Comparison of ENCODE assay signal across 2 cellular contexts in genomic region chr9:27142299-27142930, GRCh38.
TF ChIP-seq lines count a peak whose summit lies in the region.

No MANE protein-coding gene starts in this region.

TF ChIP-seq in GM12878, 131 proteins besides CTCF, POLR2A, EP300 and RAD21:
- TF ChIP-seq RELB (IDR thresholded peaks at IDR 0.05; ENCODE audit: low read depth), result no peak
- no peak for TF ChIP-seq USF2 (IDR thresholded peaks at IDR 0.05; ENCODE audit: borderline replicate concordance, low read depth, low read length)
- TF ChIP-seq IKZF2 (IDR thresholded peaks at IDR 0.05), result no peak
- no peak for TF ChIP-seq FOXM1 (IDR thresholded peaks at IDR 0.05; ENCODE audit: low read depth, low read length)
- TF ChIP-seq MYC (IDR thresholded peaks at IDR 0.05; ENCODE audit: insufficient read depth, insufficient read length, insufficient replicate concordance, low read length, severe bottlenecking), result no peak
- TF ChIP-seq, protein P1, sequence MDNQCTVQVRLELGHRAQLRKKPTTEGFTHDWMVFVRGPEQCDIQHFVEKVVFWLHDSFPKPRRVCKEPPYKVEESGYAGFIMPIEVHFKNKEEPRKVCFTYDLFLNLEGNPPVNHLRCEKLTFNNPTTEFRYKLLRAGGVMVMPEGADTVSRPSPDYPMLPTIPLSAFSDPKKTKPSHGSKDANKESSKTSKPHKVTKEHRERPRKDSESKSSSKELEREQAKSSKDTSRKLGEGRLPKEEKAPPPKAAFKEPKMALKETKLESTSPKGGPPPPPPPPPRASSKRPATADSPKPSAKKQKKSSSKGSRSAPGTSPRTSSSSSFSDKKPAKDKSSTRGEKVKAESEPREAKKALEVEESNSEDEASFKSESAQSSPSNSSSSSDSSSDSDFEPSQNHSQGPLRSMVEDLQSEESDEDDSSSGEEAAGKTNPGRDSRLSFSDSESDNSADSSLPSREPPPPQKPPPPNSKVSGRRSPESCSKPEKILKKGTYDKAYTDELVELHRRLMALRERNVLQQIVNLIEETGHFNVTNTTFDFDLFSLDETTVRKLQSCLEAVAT (IDR thresholded peaks at IDR 0.05), result no peak
- no peak for TF ChIP-seq HDGF (IDR thresholded peaks at IDR 0.05)
- no peak for TF ChIP-seq TBL1XR1 (IDR thresholded peaks at IDR 0.05; ENCODE audit: low read depth, low read length)
- TF ChIP-seq CBX5 (IDR thresholded peaks at IDR 0.05; ENCODE audit: low read depth), result no peak
- no peak for TF ChIP-seq ZNF207 (IDR thresholded peaks at IDR 0.05; ENCODE audit: borderline replicate concordance)
- no peak for TF ChIP-seq CBFB (IDR thresholded peaks at IDR 0.05; ENCODE audit: low read depth)
- no peak for TF ChIP-seq RB1 (IDR thresholded peaks at IDR 0.05; ENCODE audit: borderline replicate concordance)
- TF ChIP-seq NFYA (IDR thresholded peaks at IDR 0.05; ENCODE audit: borderline replicate concordance, low read depth, low read length), result no peak
- TF ChIP-seq, protein P2, sequence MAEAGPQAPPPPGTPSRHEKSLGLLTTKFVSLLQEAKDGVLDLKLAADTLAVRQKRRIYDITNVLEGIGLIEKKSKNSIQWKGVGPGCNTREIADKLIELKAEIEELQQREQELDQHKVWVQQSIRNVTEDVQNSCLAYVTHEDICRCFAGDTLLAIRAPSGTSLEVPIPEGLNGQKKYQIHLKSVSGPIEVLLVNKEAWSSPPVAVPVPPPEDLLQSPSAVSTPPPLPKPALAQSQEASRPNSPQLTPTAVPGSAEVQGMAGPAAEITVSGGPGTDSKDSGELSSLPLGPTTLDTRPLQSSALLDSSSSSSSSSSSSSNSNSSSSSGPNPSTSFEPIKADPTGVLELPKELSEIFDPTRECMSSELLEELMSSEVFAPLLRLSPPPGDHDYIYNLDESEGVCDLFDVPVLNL (IDR thresholded peaks at IDR 0.05; ENCODE audit: low read depth, low read length), result no peak

TF ChIP-seq in endothelial cell of umbilical vein, 7 proteins besides CTCF, POLR2A, EP300 and RAD21:
- TF ChIP-seq POLR2AphosphoS5 (IDR thresholded peaks at IDR 0.05; ENCODE audit: insufficient read depth, low read depth, low read length) (no peak), FOS (IDR thresholded peaks at IDR 0.05; ENCODE audit: borderline replicate concordance, insufficient read depth, low read length) (peak; percentile 30)
